In the genomic region with DNA sequence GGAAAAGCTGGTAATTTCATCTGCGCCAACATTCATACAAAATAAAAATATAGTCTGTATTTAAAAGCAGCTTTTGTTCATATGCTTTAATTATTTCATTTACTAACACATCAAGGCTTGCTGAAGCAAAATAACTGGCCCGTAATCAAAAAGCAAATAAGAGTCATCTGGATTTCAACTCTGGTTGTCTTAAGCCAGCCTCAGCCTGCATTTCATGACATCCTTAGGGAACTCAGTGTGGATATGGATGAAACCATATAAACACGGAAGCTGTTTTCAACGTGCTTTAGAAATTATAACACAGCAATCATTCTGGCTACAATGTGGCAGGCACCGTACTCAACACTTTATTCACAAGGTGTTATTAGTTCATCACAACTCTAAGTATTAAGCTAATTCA, we compare ENCODE assay signal across 7 cellular contexts. TPM values are rescaled to one million over a fixed set of nuclear protein-coding genes. Genes with fewer than 3 reads are reported as not detected.
A peak's percentile ranks its signal among the peaks of the same experiment; 100 is the strongest.
DNase-seq lines count a peak whose midpoint lies in the region; ATAC-seq and TF ChIP-seq lines count a peak whose summit lies in the region.

No MANE protein-coding gene starts in this region.

- DNase-seq in HCT116 (ENCODE audit: low read depth, low spot score): no peak
- DNase-seq in activated B cell treated with CpG ODN at 0.5 μM for 24 hours: no peak
- DNase-seq in iPS DF 6.9 (ENCODE audit: low read depth, low spot score): no peak
- DNase-seq in stimulated activated naive CD8-positive, alpha-beta T cell treated with anti-CD3 and anti-CD28 coated beads, Interleukin-15, amount 100 ng/mL, for 72 hours: no peak
- no peak for DNase-seq in NCI-H2227 treated with DMSO at 0.1 percent for 48 hours (lab: John Stamatoyannopoulos, UW)
- DNase-seq in cerebellar cortex (ENCODE audit: low spot score): no peak
- DNase-seq in hypothalamus (lab: John Stamatoyannopoulos, UW): no peak

- CTCF ChIA-PET in HCT116 (lab: Charles Lee) (no interaction called here), activated B cell treated with CpG ODN at 0.5 μM for 24 hours (lab: Charles Lee) (interaction anchor here (0.8 kb wide), 1 partner anchor 70 kb away, joined by 3 read pairs; no protein-coding TSS in a partner anchor)

- peak overlapping the region; percentile 52; the same call in 1 of the 2 replicates for H3K27ac ChIP-seq in HCT116 (ENCODE audit: low read depth, low read length)
- H3K27ac ChIP-seq in iPS DF 6.9 (ENCODE audit: low read length): no peak overlapping the region

- no CpG with 5 or more reads among the region's 5 CpGs for WGBS in iPS DF 6.9 (ENCODE audit: insufficient coverage, insufficient read length)

- peaks cover 5 to 14% of the 10 kb centered on the region in 2 experiments; a peak in 3 of 4 replicates for H3K4me1 ChIP-seq in HCT116 (ENCODE audit: control insufficient read depth in 1 of 2, insufficient read depth in 2 of 2, low read length in 2 of 2)
- H3K4me1 ChIP-seq in iPS DF 6.9 (ENCODE audit: control insufficient read depth, insufficient read depth, low read length): peaks cover 2% of the 10 kb centered on the region; the same call in 1 of the 2 replicates

- peak overlapping the region; percentile 82 for H3K4me2 ChIP-seq in HCT116 (ENCODE audit: low read length)

- TF ChIP-seq CTCF in HCT116 (IDR thresholded peaks at IDR 0.05 in 2 of 3, conservative IDR thresholded peaks at IDR 0.05 in 1 of 3; ENCODE audit: borderline replicate concordance in 1 of 3, insufficient read depth in 1 of 3, low read depth in 2 of 3, low read length in 2 of 3) (no peak), activated B cell treated with CpG ODN at 0.5 μM for 24 hours (IDR thresholded peaks at IDR 0.05) (no peak)

- H3K4me1 Mint-ChIP-seq in activated B cell treated with CpG ODN at 0.5 μM for 24 hours: peaks cover 46% of the 10 kb centered on the region
- peaks cover 34% of the 10 kb centered on the region for H3K4me1 Mint-ChIP-seq in stimulated activated naive CD8-positive, alpha-beta T cell treated with anti-CD3 and anti-CD28 coated beads, Interleukin-15, amount 100 ng/mL, for 72 hours

- POLR2A ChIA-PET in HCT116 (lab: Charles Lee) (no interaction called here), activated B cell treated with CpG ODN at 0.5 μM for 24 hours (lab: Charles Lee) (interaction anchor here (0.7 to 1.7 kb wide), 5 partner anchors 29 to 592 kb away, joined by 3 to 8 read pairs (median 3); partner anchors contain the start of genes MED6 and SRSF5)

- TF ChIP-seq POLR2A in HCT116 (IDR thresholded peaks at IDR 0.05; ENCODE audit: borderline replicate concordance, extremely low read depth, insufficient read depth, insufficient read length): no peak

- H3K4me3 Mint-ChIP-seq in activated B cell treated with CpG ODN at 0.5 μM for 24 hours: peak overlapping the region; percentile 99
- H3K4me3 Mint-ChIP-seq in stimulated activated naive CD8-positive, alpha-beta T cell treated with anti-CD3 and anti-CD28 coated beads, Interleukin-15, amount 100 ng/mL, for 72 hours: peak overlapping the region; percentile 97 to 100

- peaks cover 7% of the 10 kb centered on the region for H3K9me3 Mint-ChIP-seq in activated B cell treated with CpG ODN at 0.5 μM for 24 hours
- H3K9me3 Mint-ChIP-seq in stimulated activated naive CD8-positive, alpha-beta T cell treated with anti-CD3 and anti-CD28 coated beads, Interleukin-15, amount 100 ng/mL, for 72 hours: peaks cover 0 to 4% of the 10 kb centered on the region in 2 donors

- 0 out of 2 replicates have a peak, but pooled peaks cover 2% of the 10 kb centered on the region for H4K20me1 ChIP-seq in HCT116 (ENCODE audit: insufficient read depth)

- H3K27me3 ChIP-seq in HCT116 (ENCODE audit: insufficient read depth, low read length) (no peaks in the 10 kb centered on the region), iPS DF 6.9 (ENCODE audit: control insufficient read depth, insufficient read depth, low read length) (no peaks in the 10 kb centered on the region)

- peaks cover 59% of the 10 kb centered on the region for H3K79me2 ChIP-seq in HCT116 (ENCODE audit: insufficient read depth, low read length)

- peak overlapping the region; percentile 92 for H3K27ac Mint-ChIP-seq in activated B cell treated with CpG ODN at 0.5 μM for 24 hours
- H3K27ac Mint-ChIP-seq in stimulated activated naive CD8-positive, alpha-beta T cell treated with anti-CD3 and anti-CD28 coated beads, Interleukin-15, amount 100 ng/mL, for 72 hours: peak overlapping the region in 1 of 2 donors; percentile 99

- H3K9me3 ChIP-seq in HCT116 (ENCODE audit: control insufficient read depth in 1 of 2, insufficient read depth in 1 of 2, low read depth in 1 of 2, low read length in 2 of 2) (no peaks in the 10 kb centered on the region), iPS DF 6.9 (ENCODE audit: control insufficient read depth, insufficient read depth, low read length) (no peaks in the 10 kb centered on the region)

- ATAC-seq in HCT116: no peak
- ATAC-seq in activated B cell treated with CpG ODN at 0.5 μM for 24 hours (ENCODE audit: low read depth): no peak
- ATAC-seq in stimulated activated naive CD8-positive, alpha-beta T cell treated with anti-CD3 and anti-CD28 coated beads, Interleukin-15, amount 100 ng/mL, for 72 hours: no peak

- BruUV-seq in HCT116 (replicated peaks; lab: Mats Ljungman, UMichigan): no TSS peak

- H3K9me2 ChIP-seq in HCT116 (ENCODE audit: insufficient read depth): no peaks in the 10 kb centered on the region

- peaks cover 23% of the 10 kb centered on the region for H3K36me3 Mint-ChIP-seq in activated B cell treated with CpG ODN at 0.5 μM for 24 hours (ENCODE audit: low read depth)

- no peak for TF ChIP-seq RAD21 in HCT116 (IDR thresholded peaks at IDR 0.05; ENCODE audit: low read depth)

- RAD21 ChIA-PET in HCT116 (lab: Charles Lee; ENCODE audit: low non-redundant PET in 1 of 2, low total read pairs in 2 of 2, uncharacterized antibody in 2 of 2, unreplicated experiment in 2 of 2): no interaction called here

- H3K4me3 ChIP-seq in HCT116 (replicated peaks in 1 of 2; ENCODE audit: low read depth in 1 of 2, low read length in 2 of 2) (peak overlapping the region; percentile 78 to 83), iPS DF 6.9 (ENCODE audit: low read length) (peak overlapping the region; percentile 92; the same call in 1 of the 2 replicates)

- H3K27me3 Mint-ChIP-seq in activated B cell treated with CpG ODN at 0.5 μM for 24 hours: peaks cover 2% of the 10 kb centered on the region
- no peaks in the 10 kb centered on the region for H3K27me3 Mint-ChIP-seq in stimulated activated naive CD8-positive, alpha-beta T cell treated with anti-CD3 and anti-CD28 coated beads, Interleukin-15, amount 100 ng/mL, for 72 hours

- no peak overlapping the region for H2AFZ ChIP-seq in HCT116 (ENCODE audit: low read depth, low read length, poor library complexity, severe bottlenecking)

- no peaks in the 10 kb centered on the region for H3K36me3 ChIP-seq in HCT116 (ENCODE audit: control insufficient read depth in 1 of 2, insufficient read depth in 2 of 2, low read length in 2 of 2)
- H3K36me3 ChIP-seq in iPS DF 6.9 (ENCODE audit: control insufficient read depth, insufficient read depth, low read length): no peaks in the 10 kb centered on the region

- intact Hi-C loops in HCT116 (cut with micrococcal nuclease) (loop anchor here (1.0 kb wide), 1 partner anchor 59 kb away; the partner anchor contains the start of gene SYNJ2BP), activated B cell treated with CpG ODN at 0.5 μM for 24 hours (cut with micrococcal nuclease) (loop anchor here (1.0 kb wide), 6 partner anchors 69 to 1205 kb away; partner anchors contain the start of genes DCAF5, ERH, MED6 and PCNX1)

- peak overlapping the region; percentile 82 for H3K9ac ChIP-seq in HCT116 (ENCODE audit: low read length)

TF ChIP-seq in HCT116, 20 proteins besides CTCF, POLR2A, EP300 and RAD21:
- TF ChIP-seq ATF3 (IDR thresholded peaks at IDR 0.05) (no peak), EZH2 (IDR thresholded peaks at IDR 0.05) (no peak), ZNF274 (IDR thresholded peaks at IDR 0.05; ENCODE audit: low read depth, low read length) (no peak), SIN3A (IDR thresholded peaks at IDR 0.05; ENCODE audit: low read depth) (no peak), EGR1 (IDR thresholded peaks at IDR 0.05; ENCODE audit: low read depth) (no peak)
TF ChIP-seq in HCT116: peak in this region for 0.

RNA-seq across cellular contexts. Expression of gene COX16, which starts 0.9 kb away (rescaled TPM):
- 52.4 TPM for total RNA-seq in HCT116 (2021; ENCODE audit: unreplicated experiment)
- polyA plus RNA-seq in HCT116 (2012): 13.3 and 17.6 TPM in 2 replicates
- total RNA-seq in activated B cell treated with CpG ODN at 0.5 μM for 24 hours: 48.8 and 50.7 TPM in 2 replicates

RNA-seq across cellular contexts. Expression of gene SYNJ2BP, which starts 58.3 kb away (rescaled TPM):
- 19.0 TPM for total RNA-seq in HCT116 (2021; ENCODE audit: unreplicated experiment)
- polyA plus RNA-seq in HCT116 (2012): 4.0 and 6.7 TPM in 2 replicates
- total RNA-seq in activated B cell treated with CpG ODN at 0.5 μM for 24 hours: 14.3 and 16.5 TPM in 2 replicates
